ENCODE assay signal across 14 cellular contexts in the genomic region with DNA sequence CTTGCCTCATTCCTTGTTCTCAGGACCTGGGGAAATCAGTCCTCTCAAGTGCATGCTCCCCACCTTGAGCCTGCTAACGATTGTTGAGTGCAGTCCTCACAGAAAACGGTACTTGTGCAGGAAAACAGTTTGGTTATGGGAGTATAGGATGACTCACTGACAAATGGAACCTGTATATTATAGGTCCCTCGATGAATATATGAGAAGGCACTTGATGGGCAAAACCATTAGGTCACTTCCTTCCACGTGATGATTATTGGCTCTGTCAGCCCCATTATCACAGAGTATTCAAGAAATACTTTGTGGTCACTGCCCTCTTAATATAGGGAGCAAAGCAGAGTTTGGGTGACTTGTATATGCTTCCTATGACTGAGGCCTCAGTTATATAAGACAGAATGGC. TPM values are rescaled to one million over a fixed set of nuclear protein-coding genes. Genes with fewer than 3 reads are reported as not detected.
DNase-seq lines count a peak whose midpoint lies in the region; FAIRE-seq and TF ChIP-seq lines count a peak whose summit lies in the region.
"Had no signal": no experiment of that assay in that cellular context is flagged by ENCODE, and none has a peak within 500 bp of the region (broad histone marks: within the 10 kb centered on the region; RNA-seq: fewer than 3 reads in every experiment).

No MANE protein-coding gene starts in this region.

- H3K9me3 ChIP-seq in mesenchymal stem cell (ENCODE audit: control insufficient read depth, low read length) (no peaks in the 10 kb centered on the region), A673 (ENCODE audit: low read depth, low read length, poor library complexity, severe bottlenecking) (no peaks in the 10 kb centered on the region)
- H3K9me3 ChIP-seq: esophagus muscularis mucosa, psoas muscle, vagina had no signal

- TF ChIP-seq POLR2A in GM12891 (IDR thresholded peaks at IDR 0.05; ENCODE audit: low read depth, low read length) = no peak

- no peak overlapping the region for H2BK5ac ChIP-seq in mesenchymal stem cell (ENCODE audit: low read depth, low read length, poor library complexity, severe bottlenecking)

- H3K4me1 ChIP-seq in mesenchymal stem cell (ENCODE audit: control insufficient read depth, insufficient read depth, low read depth, low read length) (no peaks in the 10 kb centered on the region), A673 (ENCODE audit: insufficient read depth, low read length, poor library complexity, severe bottlenecking) (no peaks in the 10 kb centered on the region)
- H3K4me1 ChIP-seq: psoas muscle had no signal

- peaks cover 48 to 77% of the 10 kb centered on the region in 2 experiments for H3K36me3 ChIP-seq in mesenchymal stem cell (ENCODE audit: control insufficient read depth in 1 of 2, insufficient read depth in 2 of 2, low read depth in 1 of 2, low read length in 2 of 2)
- peaks cover 74% of the 10 kb centered on the region for H3K36me3 ChIP-seq in A673 (ENCODE audit: insufficient read depth, low read length, poor library complexity, severe bottlenecking)

- H3K79me1 ChIP-seq in mesenchymal stem cell (replicated peaks; ENCODE audit: low read length, poor library complexity, severe bottlenecking) = peaks cover 6% of the 10 kb centered on the region

- no peak overlapping the region for H2BK12ac ChIP-seq in mesenchymal stem cell (ENCODE audit: low read length in 2 of 2)

- WGBS in mesenchymal stem cell = 39% methylated on average over 4 of the region's 4 CpGs

- CTCF ChIA-PET in A673 (lab: Charles Lee) = no interaction called here

- H4K91ac ChIP-seq in mesenchymal stem cell (ENCODE audit: low read length) = no peak overlapping the region

- no peaks in the 10 kb centered on the region for H3K27me3 ChIP-seq in mesenchymal stem cell (ENCODE audit: control insufficient read depth in 1 of 2, insufficient read depth in 1 of 2, low read length in 2 of 2)
- H3K27me3 ChIP-seq in A673 (replicated peaks; ENCODE audit: insufficient read depth, low read depth, low read length, poor library complexity) = no peaks in the 10 kb centered on the region
- H3K27me3 ChIP-seq: esophagus muscularis mucosa, hepatocyte, vagina had no signal

- no TSS peak for BruUV-seq in A673 (replicated peaks; lab: Mats Ljungman, UMichigan)

- H3K4me2 ChIP-seq in mesenchymal stem cell (ENCODE audit: low read length, poor library complexity, severe bottlenecking) = no peak overlapping the region
- H3K4me2 ChIP-seq: hepatocyte had no signal

- H3K14ac ChIP-seq in mesenchymal stem cell (ENCODE audit: low read length in 2 of 2) = no peak overlapping the region

- H3K4ac ChIP-seq in mesenchymal stem cell (ENCODE audit: low read depth in 1 of 2, low read length in 2 of 2) = no peak overlapping the region

- H2AFZ ChIP-seq in mesenchymal stem cell (ENCODE audit: low read depth, low read length) = no peak overlapping the region
- H2AFZ ChIP-seq: hepatocyte had no signal

- H2BK15ac ChIP-seq in mesenchymal stem cell (ENCODE audit: low read depth, poor library complexity, severe bottlenecking) = no peak overlapping the region

- H3K4me3 ChIP-seq in astrocyte of the spinal cord (ENCODE audit: low read depth, low read length) (no peak overlapping the region), mesenchymal stem cell (ENCODE audit: insufficient read depth in 1 of 2, low read depth in 1 of 2, low read length in 2 of 2) (no peak overlapping the region), A673 (ENCODE audit: low read depth, low read length, poor library complexity, severe bottlenecking) (no peak overlapping the region)
- H3K4me3 ChIP-seq: esophagus muscularis mucosa, hepatocyte, psoas muscle, vagina had no signal

- no peak overlapping the region for H3K9ac ChIP-seq in mesenchymal stem cell (ENCODE audit: low read length)

- DNase-seq in GM12891 (ENCODE audit: insufficient read length, low spot score) (no peak), LHCN-M2 (ENCODE audit: low read depth) (peak; percentile 39), astrocyte of the spinal cord (ENCODE audit: low read depth, low spot score) (peak; percentile 24), mesenchymal stem cell (peak; percentile 58), A673 (ENCODE audit: low spot score) (no peak), C1 segment of cervical spinal cord (lab: John Stamatoyannopoulos, UW) (no peak), NCI-H1694 treated with DMSO at 0.1 percent for 48 hours (lab: John Stamatoyannopoulos, UW) (no peak)
- DNase-seq: activated CD4-positive, alpha-beta T cell treated with anti-CD3 and anti-CD28 coated beads for 48 hours; CD4-positive, alpha-beta memory T cell; left colon; psoas muscle had no signal

- H3K23ac ChIP-seq in mesenchymal stem cell (ENCODE audit: low read length in 2 of 2) = no peak overlapping the region

- no peak overlapping the region for H2BK120ac ChIP-seq in mesenchymal stem cell (ENCODE audit: low read depth, low read length)

- H4K8ac ChIP-seq in mesenchymal stem cell (ENCODE audit: low read length) = no peak overlapping the region

- POLR2A ChIA-PET in A673 (lab: Charles Lee; ENCODE audit: low non-redundant PET) = no interaction called here

- TF ChIP-seq CTCF in astrocyte of the spinal cord (IDR thresholded peaks at IDR 0.05; ENCODE audit: low read depth, low read length) (no peak), A673 (conservative IDR thresholded peaks at IDR 0.05; ENCODE audit: low read depth, low read length) (no peak)

- no peak overlapping the region for H2AK5ac ChIP-seq in mesenchymal stem cell (ENCODE audit: low read length, severe bottlenecking)

- peak; percentile 9 for FAIRE-seq in GM12891 (lab: Jason Lieb, UNC)

- H3K27ac ChIP-seq in mesenchymal stem cell (ENCODE audit: low read length, poor library complexity, severe bottlenecking) = no peak overlapping the region
- no peak overlapping the region for H3K27ac ChIP-seq in A673 (ENCODE audit: low read depth, low read length, poor library complexity, severe bottlenecking)
- H3K27ac ChIP-seq: hepatocyte, psoas muscle, vagina had no signal

- in situ Hi-C loops in astrocyte of the spinal cord (cut with HindIII; ENCODE audit: low sequenced_read_pairs) = no loop called here

- no peak overlapping the region for H3K18ac ChIP-seq in mesenchymal stem cell (ENCODE audit: low read depth in 1 of 2, low read length in 2 of 2)

- intact Hi-C loops in A673 (cut with micrococcal nuclease; ENCODE audit: unreplicated experiment) = no loop called here

TF ChIP-seq in GM12891, 5 proteins besides CTCF, POLR2A, EP300 and RAD21:
- no peak for TF ChIP-seq POU2F2 (IDR thresholded peaks at IDR 0.05; ENCODE audit: low read depth, low read length)
- no peak for TF ChIP-seq TAF1 (IDR thresholded peaks at IDR 0.05; ENCODE audit: low read depth, low read length)
- no peak for TF ChIP-seq SPI1 (IDR thresholded peaks at IDR 0.05; ENCODE audit: low read depth, low read length)
- TF ChIP-seq PAX5 (IDR thresholded peaks at IDR 0.05; ENCODE audit: insufficient read depth, low read length, severe bottlenecking) = no peak
- TF ChIP-seq POLR2AphosphoS5 (IDR thresholded peaks at IDR 0.05; ENCODE audit: low read depth, low read length) = no peak

RNA-seq across cellular contexts. Expression of a gene that starts 6.2 kb away (rescaled TPM):
- polyA plus RNA-seq in GM12891 (2012; ENCODE audit: low read depth, missing spikeins) = 0.77 TPM
- total RNA-seq in LHCN-M2 (2014; rRNA removed) (0.58 and 0.98 TPM in 2 replicates), A673 (2021) (2.0 and 3.2 TPM in 2 replicates)
- polyA plus RNA-seq in LHCN-M2 (2012) = 0.11 TPM
- 0.28 TPM for polyA plus RNA-seq in mesenchymal stem cell (2013, experiment 1 of 2)
- 0.16 TPM for polyA plus RNA-seq in mesenchymal stem cell (2013, experiment 2 of 2)

RNA-seq across cellular contexts. Expression of a gene that starts 33.8 kb away (rescaled TPM):
- 131 TPM for polyA plus RNA-seq in GM12891 (2012; ENCODE audit: low read depth, missing spikeins)
- 112 and 123 TPM in 2 replicates for total RNA-seq in LHCN-M2 (2014; rRNA removed)
- polyA plus RNA-seq in LHCN-M2 (2012) = 73.9 TPM
- 45.8 TPM for polyA plus RNA-seq in mesenchymal stem cell (2013, experiment 1 of 2)
- polyA plus RNA-seq in mesenchymal stem cell (2013, experiment 2 of 2) = 43.1 TPM
- 392 and 403 TPM in 2 replicates for total RNA-seq in A673 (2021)

Comparison
In these comparisons a context has a peak if more than half of its experiments do, and no peak if none do; other contexts are left out.
1. DNase-seq: peak in LHCN-M2 (single experiment), astrocyte of the spinal cord (single experiment) and mesenchymal stem cell (single experiment); none in GM12891 (single experiment), A673 (single experiment), C1 segment of cervical spinal cord (0 of 14) and NCI-H1694 treated with DMSO at 0.1 percent for 48 hours (single experiment).